8 cellular contexts compared by ENCODE assay signal in the genomic region with DNA sequence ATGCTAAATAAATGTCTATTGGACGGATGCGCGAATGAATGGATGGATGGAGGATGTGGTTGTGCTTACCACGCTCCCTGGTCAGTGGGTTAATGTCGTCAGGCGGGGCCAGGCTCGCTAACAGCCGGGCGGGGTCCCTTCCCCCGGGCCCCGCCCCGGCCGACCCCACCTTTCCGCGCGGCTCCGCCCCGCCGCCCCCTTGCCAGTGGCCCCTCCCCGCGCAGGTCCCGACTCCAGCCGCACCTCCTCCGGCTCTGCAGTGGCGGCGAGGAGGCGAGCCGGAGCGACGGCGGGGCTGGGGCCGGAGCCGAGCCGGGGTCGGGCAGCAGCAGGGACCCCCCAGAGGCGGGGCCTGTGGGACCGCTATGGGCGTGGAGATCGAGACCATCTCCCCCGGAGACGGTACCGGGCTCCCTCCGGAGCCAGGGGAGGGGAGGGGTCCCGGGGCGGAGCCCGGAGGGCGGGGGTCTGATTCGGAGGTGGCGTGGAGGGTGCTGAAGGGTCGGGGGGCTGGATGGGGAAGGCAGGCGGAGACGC. TPM values are rescaled to one million over a fixed set of nuclear protein-coding genes. Genes with fewer than 3 reads are reported as not detected.
DNase-seq lines count a peak whose midpoint lies in the region; ATAC-seq and TF ChIP-seq lines count a peak whose summit lies in the region.

A gene (plus strand): TSS at position 257 of the 537 bp plus-strand sequence. CDS start 109 bp downstream, at position 366.

- peak within 1 kb of the TSS; percentile 92 for H3K4me2 ChIP-seq in SK-N-SH

- CTCF ChIA-PET in CD8-positive, alpha-beta T cell (lab: Charles Lee) = interaction anchor here (0.8 to 1.8 kb wide), 4 partner anchors 24 to 123 kb away, joined by 3 to 4 read pairs (median 4); a partner anchor contains a TSS
- CTCF ChIA-PET in SK-N-SH (lab: Yijun Ruan, JAX) = interaction anchor here (0.8 to 5.1 kb wide), 7 partner anchors 11 to 122 kb away, joined by 3 to 43 read pairs (median 6); a partner anchor contains a TSS

- H3K27me3 ChIP-seq in CD8-positive, alpha-beta T cell (ENCODE audit: insufficient read depth, low read length) = no peaks in the 10 kb centered on the region
- no peaks in the 10 kb centered on the region for H3K27me3 ChIP-seq in HUES64 (ENCODE audit: insufficient read depth, low read length)
- H3K27me3 ChIP-seq in SK-N-SH (ENCODE audit: insufficient read depth) = no peaks in the 10 kb centered on the region
- H3K27me3 ChIP-seq in iPS DF 6.9 (ENCODE audit: control insufficient read depth, insufficient read depth, low read length) = no peaks in the 10 kb centered on the region
- no peaks in the 10 kb centered on the region for H3K27me3 ChIP-seq in sigmoid colon

- H3K4me3 Mint-ChIP-seq in CD8-positive, alpha-beta T cell = no peak within 1 kb of the TSS

- peaks cover 3% of the 10 kb centered on the region for H3K36me3 Mint-ChIP-seq in CD8-positive, alpha-beta T cell

- no peak within 1 kb of the TSS for H3K27ac ChIP-seq in CD8-positive, alpha-beta T cell (ENCODE audit: low read depth, low read length)
- H3K27ac ChIP-seq in HUES64 (ENCODE audit: low read depth, low read length) = peak within 1 kb of the TSS; percentile 18; the same call in 1 of the 2 replicates
- H3K27ac ChIP-seq in SK-N-SH (ENCODE audit: low read depth in 2 of 2, low read length in 1 of 2) = peak within 1 kb of the TSS in 1 of 2 experiments; percentile 72; a peak in 2 of 4 replicates
- H3K27ac ChIP-seq in iPS DF 6.9 (ENCODE audit: low read length) = no peak within 1 kb of the TSS
- H3K27ac ChIP-seq in sigmoid colon = peak within 1 kb of the TSS; percentile 47 to 64 (median 60)

- peak within 1 kb of the TSS; percentile 94 for H2AFZ ChIP-seq in SK-N-SH (ENCODE audit: low read depth)

- under 1% methylated on average over 52 of the region's 52 CpGs for WGBS in HUES64
- WGBS in SK-N-SH (ENCODE audit: low lambda C conversion rate) = 3% methylated on average over 31 of the region's 52 CpGs
- WGBS in iPS DF 6.9 (ENCODE audit: insufficient coverage, insufficient read length) = no CpG with 5 or more reads among the region's 52 CpGs
- WGBS in sigmoid colon, 2 donors = 1% methylated on average over 52 of the region's 52 CpGs

- peak; percentile 29 for ATAC-seq in CD8-positive, alpha-beta T cell
- ATAC-seq in GM21381 (IDR thresholded peaks at IDR 0.05; ENCODE audit: unreplicated experiment) = no peak

- in situ Hi-C loops in astrocyte of the cerebellum (cut with HindIII; ENCODE audit: low sequenced_read_pairs) = no loop called here

- DNase-seq in CD8-positive, alpha-beta T cell = peak in 6 of 7 experiments; percentile 26 to 60 (median 52)
- DNase-seq in SK-N-SH (peak; percentile 97), astrocyte of the cerebellum (ENCODE audit: low read depth) (peak; percentile 5), iPS DF 6.9 (ENCODE audit: low read depth, low spot score) (no peak), sigmoid colon (peak; percentile 72), NOMO-1 (lab: John Stamatoyannopoulos, UW; ENCODE audit: unreplicated experiment in 2 of 2) (no peak)

- intact Hi-C loops in CD8-positive, alpha-beta T cell (cut with DNase I, micrococcal nuclease) = loop anchor here in 1 of 2 experiments (5.0 to 10.0 kb wide), 3 partner anchors 65 to 1828 kb away; a partner anchor contains a TSS
- intact Hi-C loops in sigmoid colon (cut with DNase I) = loop anchor here (5.0 kb wide), 1 partner anchor 107 kb away; a partner anchor contains a TSS

- H3K4me1 Mint-ChIP-seq in CD8-positive, alpha-beta T cell (ENCODE audit: low read depth) = peaks cover 32% of the 10 kb centered on the region

- no peak for TF ChIP-seq CTCF in CD8-positive, alpha-beta T cell (IDR thresholded peaks at IDR 0.05)
- TF ChIP-seq CTCF in SK-N-SH (IDR thresholded peaks at IDR 0.05) (no peak), astrocyte of the cerebellum (IDR thresholded peaks at IDR 0.05; ENCODE audit: low read depth, low read length, missing control alignments) (no peak), sigmoid colon (IDR thresholded peaks at IDR 0.05) (no peak)

- H3K9me2 ChIP-seq in SK-N-SH = no peaks in the 10 kb centered on the region

- TF ChIP-seq EP300 in SK-N-SH (IDR thresholded peaks at IDR 0.05; ENCODE audit: borderline replicate concordance in 1 of 2, low read depth in 1 of 2, low read length in 1 of 2) = no peak
- no peak for TF ChIP-seq EP300 in sigmoid colon (IDR thresholded peaks at IDR 0.05)

- H3K4me3 ChIP-seq in CD8-positive, alpha-beta T cell (ENCODE audit: low read depth, low read length) = peak within 1 kb of the TSS; percentile 46
- peak within 1 kb of the TSS; percentile 91 for H3K4me3 ChIP-seq in HUES64 (ENCODE audit: low read length)
- peak within 1 kb of the TSS; percentile 77 to 80 for H3K4me3 ChIP-seq in SK-N-SH (ENCODE audit: low read depth in 2 of 2, low read length in 1 of 2)
- H3K4me3 ChIP-seq in astrocyte of the cerebellum (ENCODE audit: low read depth, low read length) = peak within 1 kb of the TSS; percentile 75
- H3K4me3 ChIP-seq in iPS DF 6.9 (ENCODE audit: low read length) = peak within 1 kb of the TSS; percentile 91
- peak within 1 kb of the TSS; percentile 50 to 76 (median 74) for H3K4me3 ChIP-seq in sigmoid colon

- peaks cover 15% of the 10 kb centered on the region for H3F3A ChIP-seq in SK-N-SH (replicated peaks; ENCODE audit: insufficient read depth)

- peaks cover 26% of the 10 kb centered on the region for H3K79me2 ChIP-seq in SK-N-SH (ENCODE audit: insufficient read depth)

- H3K9me3 ChIP-seq in CD8-positive, alpha-beta T cell (ENCODE audit: low read length) = no peaks in the 10 kb centered on the region
- H3K9me3 ChIP-seq in HUES64 (ENCODE audit: insufficient read depth, low read depth, low read length) = no peaks in the 10 kb centered on the region
- H3K9me3 ChIP-seq in SK-N-SH = no peaks in the 10 kb centered on the region
- H3K9me3 ChIP-seq in iPS DF 6.9 (ENCODE audit: control insufficient read depth, insufficient read depth, low read length) = no peaks in the 10 kb centered on the region
- no peaks in the 10 kb centered on the region for H3K9me3 ChIP-seq in sigmoid colon

- POLR2A ChIA-PET in CD8-positive, alpha-beta T cell (lab: Charles Lee) = interaction anchor here (0.6 to 2.4 kb wide), 2 partner anchors 13 to 123 kb away, joined by 3 to 6 read pairs; a partner anchor contains a TSS
- POLR2A ChIA-PET in SK-N-SH (lab: Yijun Ruan, JAX) = interaction anchor here (1.0 to 2.4 kb wide), 6 partner anchors 17 to 123 kb away, joined by 3 to 16 read pairs (median 6); a partner anchor contains a TSS

- no peaks in the 10 kb centered on the region for H4K20me1 ChIP-seq in SK-N-SH (ENCODE audit: insufficient read depth)

- TF ChIP-seq POLR2A in sigmoid colon (IDR thresholded peaks at IDR 0.05) = no peak

- H3K36me3 ChIP-seq in CD8-positive, alpha-beta T cell (ENCODE audit: insufficient read depth, low read length) = no peaks in the 10 kb centered on the region
- peaks cover 6% of the 10 kb centered on the region; the same call in 1 of the 2 replicates for H3K36me3 ChIP-seq in HUES64 (ENCODE audit: insufficient read depth, low read length)
- peaks cover 0 to 1% of the 10 kb centered on the region in 2 experiments for H3K36me3 ChIP-seq in SK-N-SH (replicated peaks in 1 of 2; ENCODE audit: control insufficient read depth in 1 of 2, insufficient read depth in 2 of 2, low read length in 1 of 2)
- peaks cover 2% of the 10 kb centered on the region; the same call in 1 of the 2 replicates for H3K36me3 ChIP-seq in iPS DF 6.9 (ENCODE audit: control insufficient read depth, insufficient read depth, low read length)
- H3K36me3 ChIP-seq in sigmoid colon = no peaks in the 10 kb centered on the region

- no peak for TF ChIP-seq RAD21 in SK-N-SH (IDR thresholded peaks at IDR 0.05; ENCODE audit: low read length)

- H3K9ac ChIP-seq in HUES64 (ENCODE audit: low read depth, low read length) = peak within 1 kb of the TSS; percentile 71
- peak within 1 kb of the TSS; percentile 65 for H3K9ac ChIP-seq in SK-N-SH

- H3K9me3 Mint-ChIP-seq in CD8-positive, alpha-beta T cell = no peaks in the 10 kb centered on the region

- H3K27me3 Mint-ChIP-seq in CD8-positive, alpha-beta T cell (ENCODE audit: low read depth) = peaks cover 2% of the 10 kb centered on the region

- H3K4me1 ChIP-seq in CD8-positive, alpha-beta T cell (ENCODE audit: insufficient read depth, low read length) = peaks cover 21% of the 10 kb centered on the region
- H3K4me1 ChIP-seq in HUES64 (ENCODE audit: insufficient read depth, low read length) (peaks cover 10% of the 10 kb centered on the region), SK-N-SH (ENCODE audit: control insufficient read depth in 1 of 2, insufficient read depth in 2 of 2, low read depth in 1 of 2, low read length in 1 of 2) (peaks cover 3 to 24% of the 10 kb centered on the region in 2 experiments; a peak in 2 of 4 replicates), iPS DF 6.9 (ENCODE audit: control insufficient read depth, insufficient read depth, low read length) (no peaks in the 10 kb centered on the region), sigmoid colon (peaks cover 0 to 41% (median 28%) of the 10 kb centered on the region in 4 donors)

- no peak within 1 kb of the TSS for H3K27ac Mint-ChIP-seq in CD8-positive, alpha-beta T cell

TF ChIP-seq in SK-N-SH, 30 proteins besides CTCF, POLR2A, EP300 and RAD21 (continues in another document):
- TF ChIP-seq NRF1 (IDR thresholded peaks at IDR 0.05; ENCODE audit: low read depth, low read length) = peak; percentile 53
- TF ChIP-seq, protein P1, sequence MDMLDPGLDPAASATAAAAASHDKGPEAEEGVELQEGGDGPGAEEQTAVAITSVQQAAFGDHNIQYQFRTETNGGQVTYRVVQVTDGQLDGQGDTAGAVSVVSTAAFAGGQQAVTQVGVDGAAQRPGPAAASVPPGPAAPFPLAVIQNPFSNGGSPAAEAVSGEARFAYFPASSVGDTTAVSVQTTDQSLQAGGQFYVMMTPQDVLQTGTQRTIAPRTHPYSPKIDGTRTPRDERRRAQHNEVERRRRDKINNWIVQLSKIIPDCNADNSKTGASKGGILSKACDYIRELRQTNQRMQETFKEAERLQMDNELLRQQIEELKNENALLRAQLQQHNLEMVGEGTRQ (IDR thresholded peaks at IDR 0.05; ENCODE audit: borderline replicate concordance, low read depth, low read length) = no peak
- no peak for TF ChIP-seq GATA2 (CRISPR knock-in tag; IDR thresholded peaks at IDR 0.05)
- TF ChIP-seq JUND (IDR thresholded peaks at IDR 0.05) = no peak
- no peak for TF ChIP-seq GABPA (IDR thresholded peaks at IDR 0.05; ENCODE audit: low read depth)

RNA-seq across cellular contexts. Expression of the gene that starts here (rescaled TPM):
- under 1 TPM in 1 of 2 experiments, not detected in 1; 0.28 TPM for total RNA-seq in CD8-positive, alpha-beta T cell
- 44.8 TPM for polyA plus RNA-seq in HUES64 (2013, experiment 1 of 2)
- polyA plus RNA-seq in HUES64 (2013, experiment 2 of 2) = 51.1 TPM
- polyA plus RNA-seq in SK-N-SH (2012; rRNA removed) (69.7 and 72.4 TPM in 2 replicates), sigmoid colon (10 to 100 TPM; 19.3 to 43.7 (median 30.6) TPM)
- 70.9 and 74.8 TPM in 2 replicates for polyA plus RNA-seq in SK-N-SH (2012; cell fraction: cytosol; rRNA removed)
- polyA plus RNA-seq in SK-N-SH (2012; cell fraction: nucleus; rRNA removed) = 35.5 and 45.1 TPM in 2 replicates
- 1 to 10 TPM; 3.1 to 8.0 (median 5.7) TPM for total RNA-seq in sigmoid colon

Comparison
In these comparisons a context has a peak if more than half of its experiments do, and no peak if none do; other contexts are left out.
1. Peak in DNase-seq, ATAC-seq and H3K4me3 ChIP-seq in CD8-positive, alpha-beta T cell; RNA of the gene not detected or under 1 TPM.
2. DNase-seq: peak in SK-N-SH (single experiment), astrocyte of the cerebellum (single experiment) and sigmoid colon (single experiment); none in iPS DF 6.9 (single experiment) and NOMO-1 (0 of 2).
3. H3K27ac ChIP-seq: peak in HUES64 (single experiment) and sigmoid colon (4 of 4); none in CD8-positive, alpha-beta T cell (single experiment) and iPS DF 6.9 (single experiment).
4. Peak in every context shown above with its lines, with median percentiles within 50 percentile points of each other: H3K4me3 ChIP-seq.